In the genomic region with DNA sequence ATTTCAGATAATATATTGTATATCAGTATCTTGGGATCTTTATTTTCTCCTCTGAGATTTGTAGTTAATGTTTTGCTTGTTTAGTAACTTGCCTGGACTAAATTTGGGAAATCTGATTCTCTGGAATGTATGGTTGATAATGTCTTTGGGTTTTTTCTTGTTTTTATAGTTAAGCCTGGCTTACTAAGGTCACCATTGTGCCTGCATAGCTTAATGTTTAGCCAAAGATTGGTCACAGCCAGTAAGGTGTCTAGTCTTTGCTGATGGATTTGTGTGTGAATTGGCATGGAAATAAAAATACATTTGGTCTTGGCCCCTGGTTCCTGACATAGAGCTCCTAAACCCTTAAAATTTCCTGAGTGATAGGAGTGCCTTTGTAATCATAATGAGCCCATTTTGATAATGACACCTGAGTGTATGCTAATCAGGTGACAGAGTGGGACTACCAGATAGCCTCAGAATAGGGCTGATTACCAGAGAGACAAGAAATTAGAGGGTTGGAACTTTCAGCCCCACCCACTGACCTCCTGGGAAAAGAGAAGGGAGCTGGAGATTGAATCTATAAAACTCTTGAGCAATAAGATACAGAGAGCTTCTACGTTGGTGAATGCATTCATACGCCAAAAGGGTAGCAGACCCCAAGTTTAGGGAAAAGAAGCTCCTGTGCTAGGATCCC, we compare ENCODE assay signal across 1 cellular context.
TF ChIP-seq lines count a peak whose summit lies in the region.

No MANE protein-coding gene starts in this region.

TF ChIP-seq in SK-N-SH treated with all-trans-retinoic acid at 6 μM for 48 hours, 23 proteins besides CTCF, POLR2A, EP300 and RAD21 (continued from another document):
- TF ChIP-seq, protein P1, sequence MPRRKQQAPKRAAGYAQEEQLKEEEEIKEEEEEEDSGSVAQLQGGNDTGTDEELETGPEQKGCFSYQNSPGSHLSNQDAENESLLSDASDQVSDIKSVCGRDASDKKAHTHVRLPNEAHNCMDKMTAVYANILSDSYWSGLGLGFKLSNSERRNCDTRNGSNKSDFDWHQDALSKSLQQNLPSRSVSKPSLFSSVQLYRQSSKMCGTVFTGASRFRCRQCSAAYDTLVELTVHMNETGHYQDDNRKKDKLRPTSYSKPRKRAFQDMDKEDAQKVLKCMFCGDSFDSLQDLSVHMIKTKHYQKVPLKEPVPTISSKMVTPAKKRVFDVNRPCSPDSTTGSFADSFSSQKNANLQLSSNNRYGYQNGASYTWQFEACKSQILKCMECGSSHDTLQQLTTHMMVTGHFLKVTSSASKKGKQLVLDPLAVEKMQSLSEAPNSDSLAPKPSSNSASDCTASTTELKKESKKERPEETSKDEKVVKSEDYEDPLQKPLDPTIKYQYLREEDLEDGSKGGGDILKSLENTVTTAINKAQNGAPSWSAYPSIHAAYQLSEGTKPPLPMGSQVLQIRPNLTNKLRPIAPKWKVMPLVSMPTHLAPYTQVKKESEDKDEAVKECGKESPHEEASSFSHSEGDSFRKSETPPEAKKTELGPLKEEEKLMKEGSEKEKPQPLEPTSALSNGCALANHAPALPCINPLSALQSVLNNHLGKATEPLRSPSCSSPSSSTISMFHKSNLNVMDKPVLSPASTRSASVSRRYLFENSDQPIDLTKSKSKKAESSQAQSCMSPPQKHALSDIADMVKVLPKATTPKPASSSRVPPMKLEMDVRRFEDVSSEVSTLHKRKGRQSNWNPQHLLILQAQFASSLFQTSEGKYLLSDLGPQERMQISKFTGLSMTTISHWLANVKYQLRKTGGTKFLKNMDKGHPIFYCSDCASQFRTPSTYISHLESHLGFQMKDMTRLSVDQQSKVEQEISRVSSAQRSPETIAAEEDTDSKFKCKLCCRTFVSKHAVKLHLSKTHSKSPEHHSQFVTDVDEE (CRISPR knock-in tag; IDR thresholded peaks at IDR 0.05), result no peak
- no peak for TF ChIP-seq ARNTL (CRISPR knock-in tag; IDR thresholded peaks at IDR 0.05; ENCODE audit: borderline replicate concordance, low read depth)
